In the genomic region with DNA sequence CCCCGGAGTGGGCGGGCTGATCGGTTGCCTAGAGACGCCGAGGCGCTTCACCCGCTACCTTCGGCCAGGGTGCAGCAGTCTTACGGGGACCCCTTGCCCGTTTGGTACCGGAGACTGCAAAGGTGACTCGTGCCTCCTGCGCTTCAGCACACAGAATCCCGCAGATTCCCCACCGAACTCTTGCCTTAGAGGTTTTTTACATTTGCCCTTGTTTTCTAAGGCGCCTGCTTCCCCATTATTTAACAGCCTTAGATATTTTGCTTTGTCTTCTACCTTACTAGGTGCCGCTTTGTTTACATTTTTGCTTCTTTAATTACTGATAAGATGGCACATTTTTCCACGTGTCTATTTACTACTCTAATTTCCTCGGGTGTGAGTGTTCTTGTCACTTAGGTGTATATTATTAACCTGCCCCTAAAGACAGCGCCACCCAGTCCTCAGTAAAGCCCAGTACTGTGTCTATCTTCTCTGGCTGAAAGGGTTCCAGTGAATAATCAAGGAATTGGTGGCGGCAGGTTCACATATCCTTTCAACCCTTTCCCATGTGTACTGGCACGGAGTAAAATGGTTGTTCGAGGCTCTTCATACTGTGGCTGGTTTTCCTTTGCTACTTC, we compare ENCODE assay signal across 8 cellular contexts. TPM values are rescaled to one million over a fixed set of nuclear protein-coding genes. Genes with fewer than 3 reads are reported as not detected.
DNase-seq lines count a peak whose midpoint lies in the region; ATAC-seq and TF ChIP-seq lines count a peak whose summit lies in the region.

No MANE protein-coding gene starts in this region.

- peak overlapping the region; percentile 89 for H3K27ac Mint-ChIP-seq in progenitor cell of endocrine pancreas

- peak overlapping the region; percentile 94 for H3K4me3 Mint-ChIP-seq in progenitor cell of endocrine pancreas (ENCODE audit: low read depth)

- DNase-seq in NCI-H82 (lab: John Stamatoyannopoulos, UW) = peak; percentile 47
- no peak for DNase-seq in NCI-H82 treated with DMSO at 0.1 percent for 48 hours (lab: John Stamatoyannopoulos, UW; ENCODE audit: unreplicated experiment)
- no peak for DNase-seq in RWPE1 (ENCODE audit: low spot score)
- no peak for DNase-seq in fibroblast of the aortic adventitia (ENCODE audit: low read depth)
- no peak for DNase-seq in progenitor cell of endocrine pancreas (ENCODE audit: low spot score, unreplicated experiment)
- DNase-seq in NCI-H2029 (lab: John Stamatoyannopoulos, UW) = no peak
- no peak for DNase-seq in SW480 (ENCODE audit: low spot score)

- POLR2A ChIA-PET in RWPE1 (lab: Yijun Ruan, JAX; ENCODE audit: low non-redundant PET) = no interaction called here

- no peaks in the 10 kb centered on the region for H3K36me3 Mint-ChIP-seq in progenitor cell of endocrine pancreas (ENCODE audit: insufficient read depth)

- H3K4me1 Mint-ChIP-seq in progenitor cell of endocrine pancreas (ENCODE audit: low read depth) = peaks cover 10% of the 10 kb centered on the region

- peak overlapping the region; percentile 84 for H3K4me3 ChIP-seq in fibroblast of the aortic adventitia (ENCODE audit: low read depth, low read length)

- peaks cover 7% of the 10 kb centered on the region for H3K27me3 Mint-ChIP-seq in progenitor cell of endocrine pancreas

- CTCF ChIA-PET in RWPE1 (lab: Yijun Ruan, JAX) = interaction anchor here (0.9 kb wide), 1 partner anchor 10 kb away, joined by 3 read pairs; no protein-coding TSS in a partner anchor

- peak; percentile 37 for TF ChIP-seq CTCF in RWPE1 (conservative IDR thresholded peaks at IDR 0.05; ENCODE audit: low read depth)
- no peak for TF ChIP-seq CTCF in fibroblast of the aortic adventitia (IDR thresholded peaks at IDR 0.05; ENCODE audit: insufficient read depth, low read length)
- peak; percentile 16 for TF ChIP-seq CTCF in progenitor cell of endocrine pancreas (IDR thresholded peaks at IDR 0.05; ENCODE audit: unreplicated experiment)

- H3K27ac ChIP-seq in RWPE1 = no peak overlapping the region

- no peak for ATAC-seq in HG02798 (IDR thresholded peaks at IDR 0.05; ENCODE audit: poor library complexity, unreplicated experiment)

- H3K9me3 Mint-ChIP-seq in progenitor cell of endocrine pancreas (ENCODE audit: low read depth) = no peaks in the 10 kb centered on the region

RNA-seq across cellular contexts. Expression of a gene that starts 0.6 kb away (rescaled TPM):
- total RNA-seq in fibroblast of the aortic adventitia (ENCODE audit: low replicate concordance) (11.1 and 14.4 TPM in 2 replicates), progenitor cell of endocrine pancreas (8.4 and 9.5 TPM in 2 replicates)
